Comparison of ENCODE assay signal across 13 cellular contexts in the genomic region with DNA sequence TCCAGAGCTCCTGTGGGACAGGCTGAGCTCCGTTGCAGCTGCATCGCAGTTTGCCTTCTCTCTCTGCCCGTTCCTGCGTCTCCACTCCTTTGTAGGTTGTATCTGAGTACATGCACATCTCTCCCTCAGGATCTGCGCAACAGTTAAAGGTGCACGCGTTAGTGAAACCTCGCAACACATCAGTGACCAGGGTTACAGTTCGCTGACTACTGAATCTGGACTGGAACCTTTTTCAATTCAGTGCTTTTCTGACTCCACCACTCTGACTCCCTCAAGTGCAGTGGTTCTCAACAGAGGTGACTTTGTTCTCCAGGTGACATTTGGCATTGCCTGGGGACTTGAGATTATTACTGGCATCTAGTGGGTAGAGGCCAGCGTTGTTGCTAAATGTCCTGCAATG. TPM values are rescaled to one million over a fixed set of nuclear protein-coding genes. Genes with fewer than 3 reads are reported as not detected.
DNase-seq lines count a peak whose midpoint lies in the region; ATAC-seq and TF ChIP-seq lines count a peak whose summit lies in the region.
"Had no signal": no experiment of that assay in that cellular context is flagged by ENCODE, and none has a peak within 500 bp of the region (broad histone marks: within the 10 kb centered on the region; RNA-seq: fewer than 3 reads in every experiment).

No MANE protein-coding gene starts in this region.

- H3K27ac Mint-ChIP-seq in endothelial cell (ENCODE audit: unreplicated experiment), result peak overlapping the region; percentile 33
- H3K27ac Mint-ChIP-seq: activated naive CD4-positive, alpha-beta T cell treated with anti-CD3 and anti-CD28 coated beads, Interleukin-2, amount 10 ng/mL, durations not matched to agents 7 days and 5 days had no signal

- peaks cover 18 to 29% (median 23%) of the 10 kb centered on the region in 11 experiments for H3K9me3 ChIP-seq in BLaER1 treated with 17β-estradiol and CSF1 and Interleukin-3, amounts not matched to agents 10 nM and 100 nM (replicated peaks in 1 of 11)
- H3K9me3 ChIP-seq in prostate gland, result no peaks in the 10 kb centered on the region

- H3K27me3 Mint-ChIP-seq in endothelial cell (ENCODE audit: unreplicated experiment), result peaks cover 4% of the 10 kb centered on the region

- peaks cover 0 to 83% (median 12%) of the 10 kb centered on the region in 11 experiments; a peak in 11 of 22 replicates for H4K20me1 ChIP-seq in BLaER1 treated with 17β-estradiol and CSF1 and Interleukin-3, amounts not matched to agents 10 nM and 100 nM

- 90% methylated on average over 10 of the region's 10 CpGs for WGBS in prostate gland

- H3K4me3 ChIP-seq in BLaER1 treated with 17β-estradiol and CSF1 and Interleukin-3, amounts not matched to agents 10 nM and 100 nM, result no peak overlapping the region
- no peak overlapping the region for H3K4me3 ChIP-seq in prostate gland

- ATAC-seq in GM18867 (IDR thresholded peaks at IDR 0.05; ENCODE audit: unreplicated experiment) (peak; percentile 52), HG02938 (IDR thresholded peaks at IDR 0.05; ENCODE audit: unreplicated experiment) (peak; percentile 71)
- ATAC-seq: left cardiac atrium had no signal

- DNase-seq in endothelial cell (ENCODE audit: low spot score) (no peak), midbrain (lab: John Stamatoyannopoulos, UW) (no peak), DMS114 treated with DMSO at 0.1 percent for 48 hours (lab: John Stamatoyannopoulos, UW; ENCODE audit: unreplicated experiment) (no peak), prostate gland (ENCODE audit: low spot score) (no peak)
- DNase-seq in stimulated activated CD4-positive, alpha-beta T cell treated with anti-CD3 and anti-CD28 coated beads, Interleukin-2, amount 100 ng/mL, for 24 hours, result no peak
- DNase-seq: activated CD4-positive, alpha-beta T cell treated with anti-CD3 and anti-CD28 coated beads, Interleukin-2, amount 50 U/mL, for 1 hour; activated naive CD4-positive, alpha-beta T cell treated with anti-CD3 and anti-CD28 coated beads, Interleukin-2, amount 10 ng/mL, durations not matched to agents 7 days and 5 days; left cardiac atrium; NCI-H2171 treated with DMSO at 0.1 percent for 48 hours; RPMI8226 had no signal

- no peaks in the 10 kb centered on the region for H3K27me3 ChIP-seq in BLaER1 treated with 17β-estradiol and CSF1 and Interleukin-3, amounts not matched to agents 10 nM and 100 nM
- no peaks in the 10 kb centered on the region for H3K27me3 ChIP-seq in prostate gland (replicated peaks; ENCODE audit: insufficient read depth)

- TF ChIP-seq CTCF in endothelial cell (IDR thresholded peaks at IDR 0.05; ENCODE audit: unreplicated experiment) (no peak), prostate gland (IDR thresholded peaks at IDR 0.05) (no peak)

- intact Hi-C loops in prostate gland (cut with DNase I), result no loop called here

- H3K4me1 ChIP-seq in BLaER1 treated with 17β-estradiol and CSF1 and Interleukin-3, amounts not matched to agents 10 nM and 100 nM, result peaks cover 0 to 16% (median 14%) of the 10 kb centered on the region in 10 experiments; a peak in 14 of 20 replicates
- H3K4me1 ChIP-seq in prostate gland (replicated peaks), result no peaks in the 10 kb centered on the region

- H3K4me2 ChIP-seq in BLaER1 treated with 17β-estradiol and CSF1 and Interleukin-3, amounts not matched to agents 10 nM and 100 nM, result peak overlapping the region; percentile 4 to 72 (median 62); a peak in 18 of 22 replicates

- H3K4me1 Mint-ChIP-seq in endothelial cell (ENCODE audit: unreplicated experiment), result peaks cover 28% of the 10 kb centered on the region
- H3K4me1 Mint-ChIP-seq: activated naive CD4-positive, alpha-beta T cell treated with anti-CD3 and anti-CD28 coated beads, Interleukin-2, amount 10 ng/mL, durations not matched to agents 7 days and 5 days had no signal

- no peak for TF ChIP-seq POLR2A in prostate gland (IDR thresholded peaks at IDR 0.05)

- H3K27ac ChIP-seq in BLaER1 treated with 17β-estradiol and CSF1 and Interleukin-3, amounts not matched to agents 10 nM and 100 nM, result no peak overlapping the region
- H3K27ac ChIP-seq in prostate gland, result no peak overlapping the region

- no peaks in the 10 kb centered on the region for H3K9me3 Mint-ChIP-seq in endothelial cell (ENCODE audit: unreplicated experiment)
- H3K9me3 Mint-ChIP-seq: activated naive CD4-positive, alpha-beta T cell treated with anti-CD3 and anti-CD28 coated beads, Interleukin-2, amount 10 ng/mL, durations not matched to agents 7 days and 5 days had no signal

- H3K36me3 ChIP-seq in BLaER1 treated with 17β-estradiol and CSF1 and Interleukin-3, amounts not matched to agents 10 nM and 100 nM, result peaks cover 0 to 12% (median 0%) of the 10 kb centered on the region in 11 experiments; a peak in 6 of 22 replicates
- H3K36me3 ChIP-seq in prostate gland, result no peaks in the 10 kb centered on the region

- no peak overlapping the region for H3K4me3 Mint-ChIP-seq in endothelial cell (ENCODE audit: unreplicated experiment)
- H3K4me3 Mint-ChIP-seq: activated naive CD4-positive, alpha-beta T cell treated with anti-CD3 and anti-CD28 coated beads, Interleukin-2, amount 10 ng/mL, durations not matched to agents 7 days and 5 days had no signal

- H3K36me3 Mint-ChIP-seq in endothelial cell (ENCODE audit: low read depth, unreplicated experiment), result peaks cover 3% of the 10 kb centered on the region
- H3K36me3 Mint-ChIP-seq: activated naive CD4-positive, alpha-beta T cell treated with anti-CD3 and anti-CD28 coated beads, Interleukin-2, amount 10 ng/mL, durations not matched to agents 7 days and 5 days had no signal

- no peak overlapping the region for H3K9ac ChIP-seq in BLaER1 treated with 17β-estradiol and CSF1 and Interleukin-3, amounts not matched to agents 10 nM and 100 nM

RNA-seq across cellular contexts. Expression of a gene that starts 44.0 kb away (rescaled TPM):
- total RNA-seq in endothelial cell (ENCODE audit: unreplicated experiment) (23.2 TPM), prostate gland (10 to 100 TPM in 1 of 2 donors, 1 to 10 TPM in 1; 6.6 to 12.9 TPM)
